ENCODE assay signal across 8 cellular contexts in the genomic region with DNA sequence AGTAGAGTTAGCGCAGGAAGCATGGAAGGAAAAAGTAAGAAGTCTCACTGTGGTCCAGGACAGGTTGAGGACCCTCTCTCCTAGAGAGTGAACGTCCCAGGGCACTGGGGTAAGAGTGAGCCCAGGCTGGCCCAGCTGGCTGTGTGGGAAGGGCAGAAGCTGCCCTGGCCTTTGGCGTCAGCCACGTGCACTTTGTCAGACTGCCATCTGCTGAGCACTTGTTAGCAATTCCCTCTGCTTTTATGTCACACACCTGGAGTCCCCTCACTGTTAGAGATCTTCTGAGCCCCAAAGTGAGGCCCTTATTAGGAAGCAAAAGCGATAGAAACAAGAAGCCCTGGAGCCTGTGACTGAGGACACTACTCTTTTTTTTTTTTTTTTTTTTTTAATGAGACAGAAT.
DNase-seq lines count a peak whose midpoint lies in the region; ATAC-seq and TF ChIP-seq lines count a peak whose summit lies in the region.

No MANE protein-coding gene starts in this region.

- TF ChIP-seq EP300 in Ishikawa (IDR thresholded peaks at IDR 0.05; ENCODE audit: borderline replicate concordance), result no peak

- no peak for ATAC-seq in HG02981 (IDR thresholded peaks at IDR 0.05; ENCODE audit: unreplicated experiment)

- peak; percentile 70 for TF ChIP-seq RAD21 in Ishikawa (IDR thresholded peaks at IDR 0.05; ENCODE audit: low read depth)

- DNase-seq in ELR (ENCODE audit: low read depth) (peak; percentile 29), SK-MEL-5 (ENCODE audit: low read depth, low spot score) (peak; percentile 49), left kidney (ENCODE audit: low read depth, low spot score) (peak; percentile 60), mesenteric fat pad (ENCODE audit: low spot score) (no peak), cerebellar nuclear complex (lab: John Stamatoyannopoulos, UW) (no peak)
- DNase-seq in stimulated activated CD4-positive, alpha-beta T cell treated with anti-CD3 and anti-CD28 coated beads, Interleukin-2, amount 100 ng/mL, for 24 hours, result no peak

- in situ Hi-C loops in SK-MEL-5 (cut with HindIII; ENCODE audit: low pct_unique_long_range_greater_than_20kb, low sequenced_read_pairs), result no loop called here

TF ChIP-seq in Ishikawa, 13 proteins besides CTCF, POLR2A, EP300 and RAD21:
- TF ChIP-seq, protein P1, sequence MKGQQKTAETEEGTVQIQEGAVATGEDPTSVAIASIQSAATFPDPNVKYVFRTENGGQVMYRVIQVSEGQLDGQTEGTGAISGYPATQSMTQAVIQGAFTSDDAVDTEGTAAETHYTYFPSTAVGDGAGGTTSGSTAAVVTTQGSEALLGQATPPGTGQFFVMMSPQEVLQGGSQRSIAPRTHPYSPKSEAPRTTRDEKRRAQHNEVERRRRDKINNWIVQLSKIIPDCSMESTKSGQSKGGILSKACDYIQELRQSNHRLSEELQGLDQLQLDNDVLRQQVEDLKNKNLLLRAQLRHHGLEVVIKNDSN (IDR thresholded peaks at IDR 0.05), result no peak
- no peak for TF ChIP-seq TAF1 (IDR thresholded peaks at IDR 0.05; ENCODE audit: low read depth)
- TF ChIP-seq, protein P2, sequence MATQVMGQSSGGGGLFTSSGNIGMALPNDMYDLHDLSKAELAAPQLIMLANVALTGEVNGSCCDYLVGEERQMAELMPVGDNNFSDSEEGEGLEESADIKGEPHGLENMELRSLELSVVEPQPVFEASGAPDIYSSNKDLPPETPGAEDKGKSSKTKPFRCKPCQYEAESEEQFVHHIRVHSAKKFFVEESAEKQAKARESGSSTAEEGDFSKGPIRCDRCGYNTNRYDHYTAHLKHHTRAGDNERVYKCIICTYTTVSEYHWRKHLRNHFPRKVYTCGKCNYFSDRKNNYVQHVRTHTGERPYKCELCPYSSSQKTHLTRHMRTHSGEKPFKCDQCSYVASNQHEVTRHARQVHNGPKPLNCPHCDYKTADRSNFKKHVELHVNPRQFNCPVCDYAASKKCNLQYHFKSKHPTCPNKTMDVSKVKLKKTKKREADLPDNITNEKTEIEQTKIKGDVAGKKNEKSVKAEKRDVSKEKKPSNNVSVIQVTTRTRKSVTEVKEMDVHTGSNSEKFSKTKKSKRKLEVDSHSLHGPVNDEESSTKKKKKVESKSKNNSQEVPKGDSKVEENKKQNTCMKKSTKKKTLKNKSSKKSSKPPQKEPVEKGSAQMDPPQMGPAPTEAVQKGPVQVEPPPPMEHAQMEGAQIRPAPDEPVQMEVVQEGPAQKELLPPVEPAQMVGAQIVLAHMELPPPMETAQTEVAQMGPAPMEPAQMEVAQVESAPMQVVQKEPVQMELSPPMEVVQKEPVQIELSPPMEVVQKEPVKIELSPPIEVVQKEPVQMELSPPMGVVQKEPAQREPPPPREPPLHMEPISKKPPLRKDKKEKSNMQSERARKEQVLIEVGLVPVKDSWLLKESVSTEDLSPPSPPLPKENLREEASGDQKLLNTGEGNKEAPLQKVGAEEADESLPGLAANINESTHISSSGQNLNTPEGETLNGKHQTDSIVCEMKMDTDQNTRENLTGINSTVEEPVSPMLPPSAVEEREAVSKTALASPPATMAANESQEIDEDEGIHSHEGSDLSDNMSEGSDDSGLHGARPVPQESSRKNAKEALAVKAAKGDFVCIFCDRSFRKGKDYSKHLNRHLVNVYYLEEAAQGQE (IDR thresholded peaks at IDR 0.05; ENCODE audit: low read depth), result no peak
- no peak for TF ChIP-seq FOXM1 (IDR thresholded peaks at IDR 0.05; ENCODE audit: borderline replicate concordance, low read depth)
- no peak for TF ChIP-seq ZBTB7A (IDR thresholded peaks at IDR 0.05; ENCODE audit: low read depth)
- TF ChIP-seq, protein P3, sequence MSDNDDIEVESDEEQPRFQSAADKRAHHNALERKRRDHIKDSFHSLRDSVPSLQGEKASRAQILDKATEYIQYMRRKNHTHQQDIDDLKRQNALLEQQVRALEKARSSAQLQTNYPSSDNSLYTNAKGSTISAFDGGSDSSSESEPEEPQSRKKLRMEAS (IDR thresholded peaks at IDR 0.05), result no peak
- TF ChIP-seq CEBPB (IDR thresholded peaks at IDR 0.05), result no peak
- TF ChIP-seq NFIC (IDR thresholded peaks at IDR 0.05), result no peak

Comparison
In these comparisons a context has a peak if more than half of its experiments do, and no peak if none do; other contexts are left out.
1. DNase-seq: peak in ELR (single experiment), SK-MEL-5 (single experiment) and left kidney (single experiment); none in mesenteric fat pad (single experiment), stimulated activated CD4-positive, alpha-beta T cell treated with anti-CD3 and anti-CD28 coated beads, Interleukin-2, amount 100 ng/mL, for 24 hours (0 of 2) and cerebellar nuclear complex (0 of 2).